Comparison of ENCODE assay signal across 20 cellular contexts in genomic region chr14:97878206-97878605, GRCh38.
DNase-seq lines count a peak whose midpoint lies in the region; ATAC-seq and TF ChIP-seq lines count a peak whose summit lies in the region.
"Had no signal": no experiment of that assay in that cellular context is flagged by ENCODE, and none has a peak within 500 bp of the region (broad histone marks: within the 10 kb centered on the region; RNA-seq: fewer than 3 reads in every experiment).

No MANE protein-coding gene starts in this region.

- H3K27me3 Mint-ChIP-seq in activated naive CD4-positive, alpha-beta T cell treated with anti-CD3 and anti-CD28 coated beads, Interleukin-2, amount 50 U/mL, for 24 hours: no peaks in the 10 kb centered on the region
- H3K27me3 Mint-ChIP-seq in activated CD8-positive, alpha-beta memory T cell treated with anti-CD3 and anti-CD28 coated beads, Interleukin-2, amount 10 ng/mL, durations not matched to agents 7 days and 5 days: no peaks in the 10 kb centered on the region
- H3K27me3 Mint-ChIP-seq: B cell; effector memory CD8-positive, alpha-beta T cell had no signal

- no peak for DNase-seq in activated naive CD4-positive, alpha-beta T cell treated with anti-CD3 and anti-CD28 coated beads, Interleukin-2, amount 50 U/mL, for 16 hours
- DNase-seq in adipocyte (ENCODE audit: low read depth) (no peak), right cardiac atrium (peak in 2 of 3 donors; percentile 21 to 75), tibial artery (peak; percentile 53 to 72)
- no peak for DNase-seq in activated CD8-positive, alpha-beta memory T cell treated with anti-CD3 and anti-CD28 coated beads, Interleukin-2, amount 10 ng/mL, durations not matched to agents 7 days and 5 days
- DNase-seq: brain microvascular endothelial cell; COR-L47; effector memory CD8-positive, alpha-beta T cell; GF-D8; GOT3; KBM-7; NCI-H524; NK-92 treated with Interleukin-12 subunit alpha and Interleukin-12 subunit beta, amount 100 ng/mL, for 24 hours; stimulated activated CD4-positive, alpha-beta T cell treated with anti-CD3 and anti-CD28 coated beads, Interleukin-1b, Interleukin-23, amount 100 ng/mL, for 48 hours had no signal

- peaks cover 4% of the 10 kb centered on the region for H3K9me3 Mint-ChIP-seq in activated naive CD4-positive, alpha-beta T cell treated with anti-CD3 and anti-CD28 coated beads, Interleukin-2, amount 50 U/mL, for 24 hours
- H3K9me3 Mint-ChIP-seq in activated CD8-positive, alpha-beta memory T cell treated with anti-CD3 and anti-CD28 coated beads, Interleukin-2, amount 10 ng/mL, durations not matched to agents 7 days and 5 days (ENCODE audit: low read depth): no peaks in the 10 kb centered on the region
- H3K9me3 Mint-ChIP-seq: effector memory CD8-positive, alpha-beta T cell had no signal

- H3K27me3 ChIP-seq in adipocyte (replicated peaks; ENCODE audit: control insufficient read depth, insufficient read depth, low read length) (no peaks in the 10 kb centered on the region), right cardiac atrium (ENCODE audit: control insufficient read depth, insufficient read depth) (no peaks in the 10 kb centered on the region), tibial artery (no peaks in the 10 kb centered on the region)
- H3K27me3 ChIP-seq: brain microvascular endothelial cell, colonic mucosa, esophagus muscularis mucosa had no signal

- no peak for TF ChIP-seq CTCF in tibial artery (IDR thresholded peaks at IDR 0.05)

- WGBS in right cardiac atrium: 68% methylated on average over 1 of the region's 1 CpG

- peaks cover 4% of the 10 kb centered on the region for H3K36me3 Mint-ChIP-seq in activated naive CD4-positive, alpha-beta T cell treated with anti-CD3 and anti-CD28 coated beads, Interleukin-2, amount 50 U/mL, for 24 hours
- H3K36me3 Mint-ChIP-seq in activated CD8-positive, alpha-beta memory T cell treated with anti-CD3 and anti-CD28 coated beads, Interleukin-2, amount 10 ng/mL, durations not matched to agents 7 days and 5 days: no peaks in the 10 kb centered on the region

- H3K27ac Mint-ChIP-seq in activated naive CD4-positive, alpha-beta T cell treated with anti-CD3 and anti-CD28 coated beads, Interleukin-2, amount 50 U/mL, for 24 hours: peak overlapping the region; percentile 95
- no peak overlapping the region for H3K27ac Mint-ChIP-seq in activated CD8-positive, alpha-beta memory T cell treated with anti-CD3 and anti-CD28 coated beads, Interleukin-2, amount 10 ng/mL, durations not matched to agents 7 days and 5 days
- H3K27ac Mint-ChIP-seq: B cell; effector memory CD8-positive, alpha-beta T cell had no signal

- H3K9me3 ChIP-seq in adipocyte (ENCODE audit: control insufficient read depth, low read length) (no peaks in the 10 kb centered on the region), right cardiac atrium (ENCODE audit: control insufficient read depth, low read length) (no peaks in the 10 kb centered on the region), tibial artery (no peaks in the 10 kb centered on the region)
- H3K9me3 ChIP-seq: colonic mucosa, esophagus muscularis mucosa had no signal

- intact Hi-C loops in right cardiac atrium (cut with DNase I) (no loop called here), tibial artery (cut with DNase I; ENCODE audit: low total_unique reads) (no loop called here)

- ATAC-seq in right cardiac atrium: peak; percentile 11 to 75
- ATAC-seq in HG03039 (IDR thresholded peaks at IDR 0.05; ENCODE audit: unreplicated experiment): no peak
- ATAC-seq in GM21576 (IDR thresholded peaks at IDR 0.05; ENCODE audit: unreplicated experiment): no peak
- no peak for ATAC-seq in activated CD8-positive, alpha-beta memory T cell treated with anti-CD3 and anti-CD28 coated beads, Interleukin-2, amount 10 ng/mL, durations not matched to agents 7 days and 5 days
- ATAC-seq: effector memory CD8-positive, alpha-beta T cell had no signal

- CTCF ChIA-PET in activated CD8-positive, alpha-beta memory T cell treated with anti-CD3 and anti-CD28 coated beads, Interleukin-2, amount 10 ng/mL, durations not matched to agents 7 days and 5 days (lab: Charles Lee): interaction anchor here (1.1 kb wide), 1 partner anchor 18 kb away, joined by 3 read pairs; no protein-coding TSS in a partner anchor

- H3K27ac ChIP-seq in right cardiac atrium (ENCODE audit: low read length) (peak overlapping the region; percentile 20), tibial artery (peak overlapping the region; percentile 4 to 65)
- H3K27ac ChIP-seq: brain microvascular endothelial cell, colonic mucosa had no signal

- H3K4me1 ChIP-seq in adipocyte (ENCODE audit: control insufficient read depth, insufficient read depth, low read length) (peaks cover 15% of the 10 kb centered on the region), right cardiac atrium (ENCODE audit: control insufficient read depth, insufficient read depth, low read length) (no peaks in the 10 kb centered on the region), tibial artery (peaks cover 0 to 21% (median 15%) of the 10 kb centered on the region in 4 donors)
- H3K4me1 ChIP-seq: colonic mucosa had no signal

- peak overlapping the region; percentile 38 for H3K4me3 ChIP-seq in adipocyte (ENCODE audit: low read length)
- H3K4me3 ChIP-seq in right cardiac atrium (ENCODE audit: low read length): no peak overlapping the region
- H3K4me3 ChIP-seq in tibial artery: no peak overlapping the region
- H3K4me3 ChIP-seq: colonic mucosa, esophagus muscularis mucosa had no signal

- peaks cover 63% of the 10 kb centered on the region for H3K4me1 Mint-ChIP-seq in activated naive CD4-positive, alpha-beta T cell treated with anti-CD3 and anti-CD28 coated beads, Interleukin-2, amount 50 U/mL, for 24 hours
- peaks cover 19% of the 10 kb centered on the region for H3K4me1 Mint-ChIP-seq in activated CD8-positive, alpha-beta memory T cell treated with anti-CD3 and anti-CD28 coated beads, Interleukin-2, amount 10 ng/mL, durations not matched to agents 7 days and 5 days
- H3K4me1 Mint-ChIP-seq: B cell had no signal

- H3K36me3 ChIP-seq in adipocyte (ENCODE audit: control insufficient read depth, insufficient read depth, low read length, severe bottlenecking) (no peaks in the 10 kb centered on the region), tibial artery (no peaks in the 10 kb centered on the region)
- H3K36me3 ChIP-seq: brain microvascular endothelial cell, colonic mucosa, esophagus muscularis mucosa had no signal

- no peak overlapping the region for H3K4me3 Mint-ChIP-seq in activated naive CD4-positive, alpha-beta T cell treated with anti-CD3 and anti-CD28 coated beads, Interleukin-2, amount 50 U/mL, for 24 hours
- no peak overlapping the region for H3K4me3 Mint-ChIP-seq in activated CD8-positive, alpha-beta memory T cell treated with anti-CD3 and anti-CD28 coated beads, Interleukin-2, amount 10 ng/mL, durations not matched to agents 7 days and 5 days
- H3K4me3 Mint-ChIP-seq: B cell; effector memory CD8-positive, alpha-beta T cell had no signal

- peak overlapping the region; percentile 8 for H3K9ac ChIP-seq in adipocyte (ENCODE audit: low read length)

Comparison
In these comparisons a context has a peak if more than half of its experiments do, and no peak if none do; other contexts are left out.
1. DNase-seq: peak in right cardiac atrium (2 of 3) and tibial artery (2 of 2); none in activated naive CD4-positive, alpha-beta T cell treated with anti-CD3 and anti-CD28 coated beads, Interleukin-2, amount 50 U/mL, for 16 hours (single experiment), adipocyte (single experiment) and activated CD8-positive, alpha-beta memory T cell treated with anti-CD3 and anti-CD28 coated beads, Interleukin-2, amount 10 ng/mL, durations not matched to agents 7 days and 5 days (single experiment).
2. ATAC-seq: peak in right cardiac atrium (2 of 2); none in HG03039 (single experiment), GM21576 (single experiment) and activated CD8-positive, alpha-beta memory T cell treated with anti-CD3 and anti-CD28 coated beads, Interleukin-2, amount 10 ng/mL, durations not matched to agents 7 days and 5 days (single experiment).